In genomic region chrX:104566921-104567501, GRCh38 we compare ENCODE assay signal across 18 cellular contexts. TPM values are rescaled to one million over a fixed set of nuclear protein-coding genes. Genes with fewer than 3 reads are reported as not detected.
DNase-seq lines count a peak whose midpoint lies in the region; ATAC-seq, FAIRE-seq and TF ChIP-seq lines count a peak whose summit lies in the region.
"Had no signal": no experiment of that assay in that cellular context is flagged by ENCODE, and none has a peak within 500 bp of the region (broad histone marks: within the 10 kb centered on the region; RNA-seq: fewer than 3 reads in every experiment).

No MANE protein-coding gene starts in this region.

- H2AFZ ChIP-seq in H1 (ENCODE audit: low read length), result 0 out of 2 replicates have a peak overlapping the region, but pooled peaks have one; percentile 88
- H2AFZ ChIP-seq in mesenchymal stem cell (ENCODE audit: low read depth, low read length), result no peak overlapping the region

- H3K4me3 ChIP-seq in heart left ventricle, result peak overlapping the region in 8 of 12 donors; percentile 11 to 34 (median 22)
- H3K4me3 ChIP-seq in right cardiac atrium (ENCODE audit: low read length), result no peak overlapping the region
- peak overlapping the region; percentile 44 to 62 (median 48) for H3K4me3 ChIP-seq in H1 (ENCODE audit: extremely low read depth in 1 of 4, insufficient read depth in 2 of 4, low read depth in 3 of 4, low read length in 4 of 4)
- H3K4me3 ChIP-seq in mesenchymal stem cell (ENCODE audit: insufficient read depth in 1 of 2, low read depth in 1 of 2, low read length in 2 of 2), result no peak overlapping the region
- H3K4me3 ChIP-seq: upper lobe of right lung had no signal

- H3K18ac ChIP-seq in H1 (ENCODE audit: extremely low read depth, low read length) (no peak overlapping the region), mesenchymal stem cell (ENCODE audit: low read depth in 1 of 2, low read length in 2 of 2) (no peak overlapping the region)

- H3K4ac ChIP-seq in H1 (replicated peaks; ENCODE audit: insufficient read length, low read depth, low read length) (no peak overlapping the region), mesenchymal stem cell (ENCODE audit: low read depth in 1 of 2, low read length in 2 of 2) (no peak overlapping the region)

- POLR2A ChIA-PET in H1 (lab: Charles Lee; ENCODE audit: partially characterized antibody), result no interaction called here

- H3K79me1 ChIP-seq in H1 (ENCODE audit: low read depth, low read length) (no peaks in the 10 kb centered on the region), mesenchymal stem cell (replicated peaks; ENCODE audit: low read length, poor library complexity, severe bottlenecking) (no peaks in the 10 kb centered on the region)

- H3K36me3 ChIP-seq in heart left ventricle (no peaks in the 10 kb centered on the region), H1 (ENCODE audit: control insufficient read depth in 2 of 4, insufficient read depth in 4 of 4, low read length in 3 of 4) (no peaks in the 10 kb centered on the region), mesenchymal stem cell (ENCODE audit: control insufficient read depth in 1 of 2, insufficient read depth in 2 of 2, low read depth in 1 of 2, low read length in 2 of 2) (no peaks in the 10 kb centered on the region)
- H3K36me3 ChIP-seq: neutrophil, upper lobe of right lung had no signal

- H2BK120ac ChIP-seq in H1 (replicated peaks; ENCODE audit: low read depth, low read length) (no peak overlapping the region), mesenchymal stem cell (ENCODE audit: low read depth, low read length) (no peak overlapping the region)

- peak overlapping the region; percentile 79 to 88 for H3K4me2 ChIP-seq in H1 (ENCODE audit: insufficient read depth in 1 of 2, low read depth in 2 of 2, low read length in 2 of 2)
- H3K4me2 ChIP-seq in mesenchymal stem cell (ENCODE audit: low read length, poor library complexity, severe bottlenecking), result peak overlapping the region; percentile 68

- FAIRE-seq in H1 (lab: Jason Lieb, UNC), result no peak

- no peak overlapping the region for H2AK5ac ChIP-seq in H1 (ENCODE audit: low read depth, low read length)
- H2AK5ac ChIP-seq in mesenchymal stem cell (ENCODE audit: low read length, severe bottlenecking), result no peak overlapping the region

- no peak for TF ChIP-seq EP300 in H1 (IDR thresholded peaks at IDR 0.05; ENCODE audit: borderline replicate concordance in 1 of 2, low read depth in 2 of 2, low read length in 2 of 2)

- no peaks in the 10 kb centered on the region for H3K4me1 Mint-ChIP-seq in type B pancreatic cell (ENCODE audit: unreplicated experiment)
- H3K4me1 Mint-ChIP-seq: activated CD8-positive, alpha-beta memory T cell treated with anti-CD3 and anti-CD28 coated beads, Interleukin-2, amount 10 ng/mL, durations not matched to agents 7 days and 5 days had no signal

- intact Hi-C loops in heart left ventricle (cut with DNase I), result loop anchor here in 1 of 10 donors (5.0 kb wide), 1 partner anchor 355 kb away; no protein-coding TSS in a partner anchor
- intact Hi-C loops in right cardiac atrium (cut with DNase I), result no loop called here

- H2BK12ac ChIP-seq in H1 (ENCODE audit: low read depth, low read length) (no peak overlapping the region), mesenchymal stem cell (ENCODE audit: low read length in 2 of 2) (no peak overlapping the region)

- no peaks in the 10 kb centered on the region for H3K79me2 ChIP-seq in H1 (ENCODE audit: control insufficient read depth in 1 of 2, insufficient read depth in 2 of 2, low read length in 2 of 2)

- H2BK5ac ChIP-seq in H1 (ENCODE audit: low read depth, low read length), result no peak overlapping the region
- H2BK5ac ChIP-seq in mesenchymal stem cell (ENCODE audit: low read depth, low read length, poor library complexity, severe bottlenecking), result no peak overlapping the region

- no peak overlapping the region for H3K23ac ChIP-seq in H1 (ENCODE audit: insufficient read length)
- H3K23ac ChIP-seq in mesenchymal stem cell (ENCODE audit: low read length in 2 of 2), result no peak overlapping the region

- H3K27ac ChIP-seq in heart left ventricle (no peak overlapping the region), right cardiac atrium (ENCODE audit: low read length) (no peak overlapping the region), H1 (ENCODE audit: low read depth, low read length) (no peak overlapping the region), mesenchymal stem cell (ENCODE audit: low read length, poor library complexity, severe bottlenecking) (no peak overlapping the region)
- H3K27ac ChIP-seq: neutrophil, upper lobe of right lung, VCaP had no signal

- H3K14ac ChIP-seq in H1 (ENCODE audit: insufficient read length) (no peak overlapping the region), mesenchymal stem cell (ENCODE audit: low read length in 2 of 2) (no peak overlapping the region)

- no peak overlapping the region for H4K5ac ChIP-seq in H1 (ENCODE audit: insufficient read length, low read depth, low read length)

- H3K36me3 Mint-ChIP-seq in type B pancreatic cell, result no peaks in the 10 kb centered on the region
- H3K36me3 Mint-ChIP-seq: activated CD8-positive, alpha-beta memory T cell treated with anti-CD3 and anti-CD28 coated beads, Interleukin-2, amount 10 ng/mL, durations not matched to agents 7 days and 5 days had no signal

- 1 to 48% (median 23%) methylated on average over 6 to 39 of the region's 39 CpGs for WGBS in heart left ventricle, 4 donors
- under 1% methylated on average over 39 of the region's 39 CpGs for WGBS in right cardiac atrium
- WGBS in H1 (ENCODE audit: extremely low coverage in 1 of 2, insufficient coverage in 1 of 2, insufficient read length in 1 of 2, insufficient replicate concordance in 2 of 2, low coverage in 1 of 2, low lambda C conversion rate in 2 of 2, missing lambda C conversion rate in 1 of 2), 2 experiments, result 0% methylated on average over 9 of the region's 39 CpGs; no CpG with 5 or more reads in 1 of the 2 experiments
- 1% methylated on average over 39 of the region's 39 CpGs for WGBS in mesenchymal stem cell

- H4K91ac ChIP-seq in H1 (replicated peaks; ENCODE audit: insufficient read length, low read length) (no peak overlapping the region), mesenchymal stem cell (ENCODE audit: low read length) (no peak overlapping the region)

- H3K56ac ChIP-seq in H1 (replicated peaks; ENCODE audit: insufficient read length, low read depth, low read length), result no peak overlapping the region

- H4K20me1 ChIP-seq in H1 (replicated peaks in 1 of 2; ENCODE audit: control insufficient read depth in 1 of 2, insufficient read depth in 2 of 2, low read length in 2 of 2), result no peaks in the 10 kb centered on the region

- no peak overlapping the region for H2BK20ac ChIP-seq in H1 (ENCODE audit: low read length)

- H4K8ac ChIP-seq in H1 (ENCODE audit: extremely low read depth, insufficient read depth, low read length), result no peak overlapping the region; the same call in 1 of the 2 replicates
- no peak overlapping the region for H4K8ac ChIP-seq in mesenchymal stem cell (ENCODE audit: low read length)

- DNase-seq in heart left ventricle, result no peak
- DNase-seq in right cardiac atrium, result no peak
- DNase-seq in H1 (ENCODE audit: low read depth in 1 of 2, low spot score in 2 of 2), result peak in 1 of 2 experiments; percentile 44
- DNase-seq in mesenchymal stem cell, result peak; percentile 0
- no peak for DNase-seq in type B pancreatic cell (ENCODE audit: extremely low spot score, unreplicated experiment)
- no peak for DNase-seq in stimulated activated CD4-positive, alpha-beta T cell treated with anti-CD3 and anti-CD28 coated beads, Interleukin-2, amount 100 ng/mL, for 24 hours
- no peak for DNase-seq in NK-92 treated with Interleukin-12 subunit alpha and Interleukin-12 subunit beta, amount 100 ng/mL, for 24 hours (lab: John Stamatoyannopoulos, UW)
- DNase-seq: activated CD8-positive, alpha-beta memory T cell treated with anti-CD3 and anti-CD28 coated beads, Interleukin-2, amount 10 ng/mL, durations not matched to agents 7 days and 5 days; activated naive CD4-positive, alpha-beta T cell treated with Interleukin-2 at 50 U/mL for 16 hours; Caco-2; NCI-H1694 treated with DMSO at 0.1 percent for 48 hours; stimulated activated CD8-positive, alpha-beta memory T cell treated with anti-CD3 and anti-CD28 coated beads, Interleukin-4, amount 100 ng/mL, for 48 hours; upper lobe of right lung had no signal

- TF ChIP-seq RAD21 in H1 (IDR thresholded peaks at IDR 0.05 in 1 of 2, conservative IDR thresholded peaks at IDR 0.05 in 1 of 2; ENCODE audit: low read depth in 2 of 2, low read length in 2 of 2), result no peak

- H3K27me3 ChIP-seq in heart left ventricle (peaks cover 0 to 55% (median 14%) of the 10 kb centered on the region in 9 donors), right cardiac atrium (ENCODE audit: control insufficient read depth, insufficient read depth) (no peaks in the 10 kb centered on the region), H1 (replicated peaks in 1 of 4; ENCODE audit: control insufficient read depth in 3 of 4, extremely low read depth in 1 of 4, insufficient read depth in 3 of 4, low read length in 3 of 4) (peaks cover 25 to 52% (median 41%) of the 10 kb centered on the region in 4 experiments), mesenchymal stem cell (ENCODE audit: control insufficient read depth in 1 of 2, insufficient read depth in 1 of 2, low read length in 2 of 2) (peaks cover 41 to 68% of the 10 kb centered on the region in 2 experiments)
- H3K27me3 ChIP-seq: upper lobe of right lung had no signal

- TF ChIP-seq CTCF in heart left ventricle (IDR thresholded peaks at IDR 0.05), result no peak
- TF ChIP-seq CTCF in H1 (IDR thresholded peaks at IDR 0.05; ENCODE audit: control extremely low read depth in 1 of 3, insufficient read depth in 1 of 3, low read depth in 1 of 3, low read length in 3 of 3), result no peak
- no peak for TF ChIP-seq CTCF in type B pancreatic cell (conservative IDR thresholded peaks at IDR 0.05)

- H3K4me1 ChIP-seq in heart left ventricle (no peaks in the 10 kb centered on the region), right cardiac atrium (ENCODE audit: control insufficient read depth, insufficient read depth, low read length) (no peaks in the 10 kb centered on the region), H1 (replicated peaks in 1 of 4; ENCODE audit: control insufficient read depth in 3 of 4, insufficient read depth in 4 of 4, low read length in 3 of 4) (peaks cover 0 to 2% (median 0%) of the 10 kb centered on the region in 4 experiments; a peak in 4 of 7 replicates), mesenchymal stem cell (ENCODE audit: control insufficient read depth, insufficient read depth, low read depth, low read length) (peaks cover 10% of the 10 kb centered on the region)
- H3K4me1 ChIP-seq: Caco-2, upper lobe of right lung had no signal

- CTCF ChIA-PET in H1 (lab: Charles Lee; ENCODE audit: partially characterized antibody), result interaction anchor here (0.8 to 3.3 kb wide), 5 partner anchors 69 to 355 kb away, joined by 3 to 16 read pairs (median 5); no protein-coding TSS in a partner anchor

- H2BK15ac ChIP-seq in H1 (ENCODE audit: low read length) (no peak overlapping the region), mesenchymal stem cell (ENCODE audit: low read depth, poor library complexity, severe bottlenecking) (no peak overlapping the region)

- H3K9ac ChIP-seq in H1 (replicated peaks in 1 of 4; ENCODE audit: extremely low read depth in 1 of 4, low read depth in 3 of 4, low read length in 3 of 4) (no peak overlapping the region), mesenchymal stem cell (ENCODE audit: low read length) (no peak overlapping the region)

- H3K27me3 Mint-ChIP-seq in type B pancreatic cell, result peaks cover 37% of the 10 kb centered on the region

- no peaks in the 10 kb centered on the region for H3K9me3 ChIP-seq in heart left ventricle
- H3K9me3 ChIP-seq in right cardiac atrium (ENCODE audit: control insufficient read depth, low read length), result no peaks in the 10 kb centered on the region
- H3K9me3 ChIP-seq in H1 (ENCODE audit: insufficient read depth in 2 of 2, low read depth in 1 of 2, low read length in 1 of 2), result no peaks in the 10 kb centered on the region
- no peaks in the 10 kb centered on the region for H3K9me3 ChIP-seq in mesenchymal stem cell (ENCODE audit: control insufficient read depth, low read length)
- H3K9me3 ChIP-seq: Caco-2, neutrophil, upper lobe of right lung had no signal

- TF ChIP-seq POLR2A in heart left ventricle (IDR thresholded peaks at IDR 0.05) (no peak), H1 (IDR thresholded peaks at IDR 0.05; ENCODE audit: control extremely low read depth in 1 of 2, low read depth in 2 of 2, low read length in 2 of 2) (no peak)

- peaks cover 6% of the 10 kb centered on the region; the same call in 1 of the 2 replicates for H3K23me2 ChIP-seq in H1 (ENCODE audit: low read depth, low read length)

- ATAC-seq in heart left ventricle (no peak), right cardiac atrium (no peak), GM18520 (IDR thresholded peaks at IDR 0.05; ENCODE audit: unreplicated experiment) (no peak)
- ATAC-seq: activated CD8-positive, alpha-beta memory T cell treated with anti-CD3 and anti-CD28 coated beads, Interleukin-2, amount 10 ng/mL, durations not matched to agents 7 days and 5 days; upper lobe of right lung had no signal

- no peak overlapping the region for H3K27ac Mint-ChIP-seq in type B pancreatic cell
- H3K27ac Mint-ChIP-seq: activated CD8-positive, alpha-beta memory T cell treated with anti-CD3 and anti-CD28 coated beads, Interleukin-2, amount 10 ng/mL, durations not matched to agents 7 days and 5 days had no signal

- peak overlapping the region; percentile 92 for H3K4me3 Mint-ChIP-seq in type B pancreatic cell
- H3K4me3 Mint-ChIP-seq: activated CD8-positive, alpha-beta memory T cell treated with anti-CD3 and anti-CD28 coated beads, Interleukin-2, amount 10 ng/mL, durations not matched to agents 7 days and 5 days had no signal

- H3K9me3 Mint-ChIP-seq in type B pancreatic cell, result peaks cover 3% of the 10 kb centered on the region

RNA-seq across cellular contexts. Expression of gene IL1RAPL2, which starts 1.0 kb away (rescaled TPM):
- total RNA-seq in heart left ventricle (under 1 TPM in 3 of 9 donors, not detected in 6; 0.08 to 0.16 (median 0.10) TPM), right cardiac atrium (under 1 TPM in 1 of 4 donors, not detected in 3; 0.31 TPM), type B pancreatic cell (ENCODE audit: low replicate concordance) (4.5 and 7.4 TPM in 2 replicates)
- polyA plus RNA-seq in heart left ventricle (not detected), right cardiac atrium (not detected), H1 (2011; rRNA removed) (0.11 and 0.20 TPM in 2 replicates)
- 1.1 and 1.3 TPM in 2 replicates for total RNA-seq in H1 (2021; fragmentation: NEBNext Ultra II Directional; extraction: Animal tissue kit (Norgen Biotek cat#: 25700))
- 0.22 TPM for polyA plus RNA-seq in H1 (2011; cell fraction: cytosol; rRNA removed)
- 0.39 TPM for polyA plus RNA-seq in H1 (2011; cell fraction: nucleus; rRNA removed)
- polyA plus RNA-seq in H1 (2012, experiment 1 of 2), result 0.13 to 0.54 TPM (median 0.35 TPM) in 4 replicates
- polyA plus RNA-seq in H1 (2012, experiment 2 of 2), result not detected
- polyA plus RNA-seq in H1 (2013, experiment 1 of 2), result 1.1 TPM
- polyA plus RNA-seq in H1 (2013, experiment 2 of 2), result 0.87 TPM
- polyA minus RNA-seq in H1 (2011; rRNA and poly(A)+ RNA removed), result 0.85 and 1.3 TPM in 2 replicates
- 1.5 TPM for polyA minus RNA-seq in H1 (2011; cell fraction: cytosol; rRNA and poly(A)+ RNA removed)
- 1.4 TPM for polyA minus RNA-seq in H1 (2011; cell fraction: nucleus; rRNA and poly(A)+ RNA removed)
- polyA plus RNA-seq in mesenchymal stem cell (2013, experiment 1 of 2), result 0.07 TPM
- polyA plus RNA-seq in mesenchymal stem cell (2013, experiment 2 of 2), result 0.10 TPM
- total RNA-seq: A673; activated CD8-positive, alpha-beta memory T cell treated with anti-CD3 and anti-CD28 coated beads, Interleukin-2, amount 10 ng/mL, durations not matched to agents 7 days and 5 days; Caco-2; kidney epithelial cell; upper lobe of right lung had no signal

Comparison
In these comparisons a context has a peak if more than half of its experiments do, and no peak if none do; other contexts are left out.
1. H3K4me3 ChIP-seq: peak in heart left ventricle (8 of 12) and H1 (4 of 4); none in right cardiac atrium (single experiment) and mesenchymal stem cell (0 of 2).